In genomic region chr22:20517422-20517821, GRCh38 we compare ENCODE assay signal across 1 cellular context.
TF ChIP-seq lines count a peak whose summit lies in the region.

No MANE protein-coding gene starts in this region.

TF ChIP-seq in endothelial cell of umbilical vein, 7 proteins besides CTCF, POLR2A, EP300 and RAD21:
- TF ChIP-seq MYC (IDR thresholded peaks at IDR 0.05; ENCODE audit: low read depth, low read length) (no peak), GATA2 (IDR thresholded peaks at IDR 0.05; ENCODE audit: insufficient read depth, insufficient read length, low read depth, low read length) (peak; percentile 52)
